In genomic region chr2:108650465-108650864, GRCh38 we compare ENCODE assay signal across 1 cellular context.
A peak's percentile ranks its signal among the peaks of the same experiment; 100 is the strongest.
TF ChIP-seq lines count a peak whose summit lies in the region.

No MANE protein-coding gene starts in this region.

TF ChIP-seq in GM12878, 131 proteins besides CTCF, POLR2A, EP300 and RAD21:
- TF ChIP-seq MLLT1 (IDR thresholded peaks at IDR 0.05): peak; percentile 31; the same call in 1 of the 2 replicates
